ENCODE assay signal across 10 cellular contexts in genomic region chr6:108119212-108120141, GRCh38. TPM values are rescaled to one million over a fixed set of nuclear protein-coding genes. Genes with fewer than 3 reads are reported as not detected.
A peak's percentile ranks its signal among the peaks of the same experiment; 100 is the strongest.
DNase-seq lines count a peak whose midpoint lies in the region; ATAC-seq and TF ChIP-seq lines count a peak whose summit lies in the region.
"Had no signal": no experiment of that assay in that cellular context is flagged by ENCODE, and none has a peak within 500 bp of the region (broad histone marks: within the 10 kb centered on the region; RNA-seq: fewer than 3 reads in every experiment).

No MANE protein-coding gene starts in this region.

- no peak for TF ChIP-seq RAD21 in SK-N-SH (IDR thresholded peaks at IDR 0.05; ENCODE audit: low read length)

- peaks cover 93% of the 10 kb centered on the region for H3K27me3 Mint-ChIP-seq in activated naive CD8-positive, alpha-beta T cell treated with anti-CD3 and anti-CD28 coated beads, Interleukin-2, amount 10 ng/mL, durations not matched to agents 7 days and 5 days
- H3K27me3 Mint-ChIP-seq in stimulated activated memory B cell treated with anti-CD40 and anti-IgM and Interleukin-4, amounts not matched to agents 10 μg/mL and 1 μg/mL and 100 μg/mL, for 72 hours, result peaks cover 90% of the 10 kb centered on the region

- peaks cover 33% of the 10 kb centered on the region for H3K4me1 Mint-ChIP-seq in activated naive CD8-positive, alpha-beta T cell treated with anti-CD3 and anti-CD28 coated beads, Interleukin-2, amount 10 ng/mL, durations not matched to agents 7 days and 5 days
- peaks cover 58% of the 10 kb centered on the region for H3K4me1 Mint-ChIP-seq in stimulated activated memory B cell treated with anti-CD40 and anti-IgM and Interleukin-4, amounts not matched to agents 10 μg/mL and 1 μg/mL and 100 μg/mL, for 72 hours

- POLR2A ChIA-PET in SK-N-SH (lab: Yijun Ruan, JAX), result no interaction called here
- POLR2A ChIA-PET in activated naive CD8-positive, alpha-beta T cell treated with anti-CD3 and anti-CD28 coated beads, Interleukin-2, amount 10 ng/mL, durations not matched to agents 7 days and 5 days (lab: Charles Lee), result interaction anchor here (1.1 kb wide), 1 partner anchor 142 kb away, joined by 4 read pairs; the partner anchor contains the start of gene SNX3

- no peak overlapping the region for H3K27ac Mint-ChIP-seq in activated naive CD8-positive, alpha-beta T cell treated with anti-CD3 and anti-CD28 coated beads, Interleukin-2, amount 10 ng/mL, durations not matched to agents 7 days and 5 days
- H3K27ac Mint-ChIP-seq in stimulated activated memory B cell treated with anti-CD40 and anti-IgM and Interleukin-4, amounts not matched to agents 10 μg/mL and 1 μg/mL and 100 μg/mL, for 72 hours, result no peak overlapping the region

- H3K4me2 ChIP-seq in SK-N-SH, result peak overlapping the region; percentile 88

- H3K36me3 Mint-ChIP-seq in activated naive CD8-positive, alpha-beta T cell treated with anti-CD3 and anti-CD28 coated beads, Interleukin-2, amount 10 ng/mL, durations not matched to agents 7 days and 5 days, result no peaks in the 10 kb centered on the region
- no peaks in the 10 kb centered on the region for H3K36me3 Mint-ChIP-seq in stimulated activated memory B cell treated with anti-CD40 and anti-IgM and Interleukin-4, amounts not matched to agents 10 μg/mL and 1 μg/mL and 100 μg/mL, for 72 hours

- peak overlapping the region; percentile 53 to 63 for H3K4me3 ChIP-seq in SK-N-SH (ENCODE audit: low read depth in 2 of 2, low read length in 1 of 2)

- DNase-seq in SK-N-SH (peak; percentile 64), iPS-NIHi7 (ENCODE audit: extremely low spot score) (peak; percentile 48), C1 segment of cervical spinal cord (lab: John Stamatoyannopoulos, UW) (no peak), NCI-H2227 treated with DMSO at 0.1 percent for 48 hours (lab: John Stamatoyannopoulos, UW) (no peak)
- DNase-seq in activated naive CD8-positive, alpha-beta T cell treated with anti-CD3 and anti-CD28 coated beads, Interleukin-2, amount 10 ng/mL, durations not matched to agents 7 days and 5 days, result peak; percentile 50
- no peak for DNase-seq in stimulated activated CD4-positive, alpha-beta T cell treated with anti-CD3 and anti-CD28 coated beads, Interleukin-4, amount 100 ng/mL, for 24 hours
- DNase-seq: 8988T had no signal

- no peaks in the 10 kb centered on the region for H3K9me3 ChIP-seq in SK-N-SH

- TF ChIP-seq EP300 in SK-N-SH (IDR thresholded peaks at IDR 0.05; ENCODE audit: borderline replicate concordance in 1 of 2, low read depth in 1 of 2, low read length in 1 of 2), result no peak

- peaks cover 41% of the 10 kb centered on the region for H3K27me3 ChIP-seq in SK-N-SH (ENCODE audit: insufficient read depth)

- no peaks in the 10 kb centered on the region for H3K36me3 ChIP-seq in SK-N-SH (replicated peaks in 1 of 2; ENCODE audit: control insufficient read depth in 1 of 2, insufficient read depth in 2 of 2, low read length in 1 of 2)

- CTCF ChIA-PET in SK-N-SH (lab: Yijun Ruan, JAX), result interaction anchor here (0.5 to 1.2 kb wide), 6 partner anchors 14 to 537 kb away, joined by 3 to 6 read pairs (median 3); no protein-coding TSS in a partner anchor

- no peaks in the 10 kb centered on the region for H3K9me2 ChIP-seq in SK-N-SH

- no peak for ATAC-seq in SK-N-SH treated with all-trans-retinoic acid at 6 μM for 48 hours
- no peak for ATAC-seq in activated naive CD8-positive, alpha-beta T cell treated with anti-CD3 and anti-CD28 coated beads, Interleukin-2, amount 10 ng/mL, durations not matched to agents 7 days and 5 days (ENCODE audit: low read depth)
- no peak for ATAC-seq in stimulated activated memory B cell treated with anti-CD40 and anti-IgM and Interleukin-4, amounts not matched to agents 10 μg/mL and 1 μg/mL and 100 μg/mL, for 72 hours

- no peak overlapping the region for H3K27ac ChIP-seq in SK-N-SH (ENCODE audit: low read depth in 2 of 2, low read length in 1 of 2)

- H3K9me3 Mint-ChIP-seq in activated naive CD8-positive, alpha-beta T cell treated with anti-CD3 and anti-CD28 coated beads, Interleukin-2, amount 10 ng/mL, durations not matched to agents 7 days and 5 days, result no peaks in the 10 kb centered on the region
- no peaks in the 10 kb centered on the region for H3K9me3 Mint-ChIP-seq in stimulated activated memory B cell treated with anti-CD40 and anti-IgM and Interleukin-4, amounts not matched to agents 10 μg/mL and 1 μg/mL and 100 μg/mL, for 72 hours

- peaks cover 1% of the 10 kb centered on the region for H3F3A ChIP-seq in SK-N-SH (replicated peaks; ENCODE audit: insufficient read depth)

- H3K9ac ChIP-seq in SK-N-SH, result no peak overlapping the region

- no peak for TF ChIP-seq CTCF in SK-N-SH (IDR thresholded peaks at IDR 0.05)

- WGBS in SK-N-SH (ENCODE audit: low lambda C conversion rate), result 52% methylated on average over 57 of the region's 72 CpGs

- peak overlapping the region; percentile 94 for H3K4me3 Mint-ChIP-seq in activated naive CD8-positive, alpha-beta T cell treated with anti-CD3 and anti-CD28 coated beads, Interleukin-2, amount 10 ng/mL, durations not matched to agents 7 days and 5 days
- H3K4me3 Mint-ChIP-seq in stimulated activated memory B cell treated with anti-CD40 and anti-IgM and Interleukin-4, amounts not matched to agents 10 μg/mL and 1 μg/mL and 100 μg/mL, for 72 hours, result peak overlapping the region; percentile 78

- H3K4me1 ChIP-seq in SK-N-SH (ENCODE audit: control insufficient read depth in 1 of 2, insufficient read depth in 2 of 2, low read depth in 1 of 2, low read length in 1 of 2), result peaks cover 0 to 34% of the 10 kb centered on the region in 2 experiments; a peak in 2 of 4 replicates

- no peaks in the 10 kb centered on the region for H3K79me2 ChIP-seq in SK-N-SH (ENCODE audit: insufficient read depth)

- H4K20me1 ChIP-seq in SK-N-SH (ENCODE audit: insufficient read depth), result no peaks in the 10 kb centered on the region

- peak overlapping the region; percentile 75 for H2AFZ ChIP-seq in SK-N-SH (ENCODE audit: low read depth)

TF ChIP-seq in SK-N-SH, 30 proteins besides CTCF, POLR2A, EP300 and RAD21:
- TF ChIP-seq EZH2phosphoT487 (IDR thresholded peaks at IDR 0.05; ENCODE audit: borderline replicate concordance, low read depth), result peak; percentile 24; the same call in 1 of the 2 replicates
- no peak for TF ChIP-seq RCOR1 (IDR thresholded peaks at IDR 0.05; ENCODE audit: low read length)
TF ChIP-seq in SK-N-SH: peak in this region for 1.

TF ChIP-seq in SK-N-SH treated with all-trans-retinoic acid at 6 μM for 48 hours, 23 proteins besides CTCF, POLR2A, EP300 and RAD21:
- TF ChIP-seq PATZ1 (CRISPR knock-in tag; IDR thresholded peaks at IDR 0.05; ENCODE audit: borderline replicate concordance), result no peak
- no peak for TF ChIP-seq ZNF565 (CRISPR knock-in tag; conservative IDR thresholded peaks at IDR 0.05; ENCODE audit: low read depth)
- TF ChIP-seq BACH2 (CRISPR knock-in tag; IDR thresholded peaks at IDR 0.05; ENCODE audit: borderline replicate concordance), result no peak
- no peak for TF ChIP-seq PPARA (CRISPR knock-in tag; IDR thresholded peaks at IDR 0.05; ENCODE audit: borderline replicate concordance)
- no peak for TF ChIP-seq TOX (CRISPR knock-in tag; IDR thresholded peaks at IDR 0.05; ENCODE audit: borderline replicate concordance)
- no peak for TF ChIP-seq OSR1 (CRISPR knock-in tag; IDR thresholded peaks at IDR 0.05)
- TF ChIP-seq ZFP30 (CRISPR knock-in tag; IDR thresholded peaks at IDR 0.05), result no peak
- no peak for TF ChIP-seq TCF4 (CRISPR knock-in tag; IDR thresholded peaks at IDR 0.05; ENCODE audit: borderline replicate concordance)
- TF ChIP-seq CSRNP3 (CRISPR knock-in tag; IDR thresholded peaks at IDR 0.05), result no peak

RNA-seq across cellular contexts. Expression of gene OSTM1, which starts 44.9 kb away (rescaled TPM):
- 10.1 and 12.9 TPM in 2 replicates for polyA plus RNA-seq in SK-N-SH (2012; rRNA removed)
- polyA plus RNA-seq in SK-N-SH (2012; cell fraction: cytosol; rRNA removed), result 12.3 and 12.4 TPM in 2 replicates
- 14.9 and 22.1 TPM in 2 replicates for polyA plus RNA-seq in SK-N-SH (2012; cell fraction: nucleus; rRNA removed)
- 10 to 100 TPM; 34.3 to 35.1 TPM for total RNA-seq in activated naive CD8-positive, alpha-beta T cell treated with anti-CD3 and anti-CD28 coated beads, Interleukin-2, amount 10 ng/mL, durations not matched to agents 7 days and 5 days

RNA-seq across cellular contexts. Expression of gene NR2E1, which starts 46.3 kb away (rescaled TPM):
- not detected in 2 replicates for polyA plus RNA-seq in SK-N-SH (2012; rRNA removed)
- polyA plus RNA-seq in SK-N-SH (2012; cell fraction: cytosol; rRNA removed), result not detected in 2 replicates
- not detected in 2 replicates for polyA plus RNA-seq in SK-N-SH (2012; cell fraction: nucleus; rRNA removed)
- total RNA-seq in activated naive CD8-positive, alpha-beta T cell treated with anti-CD3 and anti-CD28 coated beads, Interleukin-2, amount 10 ng/mL, durations not matched to agents 7 days and 5 days, result not detected
- total RNA-seq: T-helper 2 cell treated with Interferon-gamma antibody and Interleukin-4, amounts not matched to agents 100 ng/mL and 5 ng/mL, for 36 hours had no signal

Comparison
In these comparisons a context has a peak if more than half of its experiments do, and no peak if none do; other contexts are left out.
1. DNase-seq: peak in SK-N-SH (single experiment), activated naive CD8-positive, alpha-beta T cell treated with anti-CD3 and anti-CD28 coated beads, Interleukin-2, amount 10 ng/mL, durations not matched to agents 7 days and 5 days (single experiment) and iPS-NIHi7 (single experiment); none in C1 segment of cervical spinal cord (0 of 14), NCI-H2227 treated with DMSO at 0.1 percent for 48 hours (single experiment) and stimulated activated CD4-positive, alpha-beta T cell treated with anti-CD3 and anti-CD28 coated beads, Interleukin-4, amount 100 ng/mL, for 24 hours (single experiment).